Comparison of ENCODE assay signal across 13 cellular contexts in the genomic region with DNA sequence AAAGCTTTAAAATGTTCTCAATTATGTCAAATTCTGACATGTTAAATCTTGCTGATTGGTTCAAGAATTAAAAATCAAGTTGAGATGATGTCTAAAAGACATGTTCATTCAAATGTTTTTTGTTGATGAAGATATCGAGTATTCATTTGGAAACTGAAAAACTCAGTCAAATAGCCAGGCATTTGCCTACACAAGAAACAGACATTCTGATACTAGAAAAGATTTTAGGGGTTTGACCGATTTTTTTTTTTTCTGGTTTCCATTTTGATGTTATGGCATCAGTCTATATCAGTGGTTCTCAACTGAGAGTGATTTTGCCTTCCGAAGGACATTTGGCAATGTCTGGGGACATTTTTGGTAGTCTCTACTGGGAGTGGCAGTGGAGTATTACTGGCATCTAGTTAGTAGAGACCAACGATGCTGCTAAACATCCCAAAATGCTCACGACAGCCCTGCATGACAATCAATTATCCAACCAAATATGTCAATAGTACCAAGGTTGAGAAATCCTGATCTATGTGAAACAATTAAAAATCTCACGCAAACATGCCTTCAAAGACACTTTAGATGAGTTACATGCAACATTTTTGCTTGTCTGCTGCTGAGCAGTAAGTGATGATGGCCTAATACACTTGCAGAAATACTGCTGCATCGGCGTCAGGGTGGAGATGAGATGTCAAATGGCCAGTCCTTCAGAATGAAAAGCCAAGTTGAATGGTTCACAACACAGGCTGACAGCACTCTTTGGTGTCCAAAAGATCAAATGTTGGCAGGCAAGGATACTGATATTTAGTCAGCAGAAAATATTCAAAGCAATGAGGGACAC. TPM values are rescaled to one million over a fixed set of nuclear protein-coding genes. Genes with fewer than 3 reads are reported as not detected.
DNase-seq lines count a peak whose midpoint lies in the region; ATAC-seq, FAIRE-seq and TF ChIP-seq lines count a peak whose summit lies in the region.
"Had no signal": no experiment of that assay in that cellular context is flagged by ENCODE, and none has a peak within 500 bp of the region (broad histone marks: within the 10 kb centered on the region; RNA-seq: fewer than 3 reads in every experiment).

No MANE protein-coding gene starts in this region.

- H3K27me3 Mint-ChIP-seq in activated T-helper 17 cell treated with anti-CD3 and anti-CD28 coated beads, Interleukin-2, amount 50 U/mL, for 72 hours: peaks cover 4% of the 10 kb centered on the region

- CTCF ChIA-PET in RWPE1 (lab: Yijun Ruan, JAX): interaction anchor here (0.6 kb wide), 1 partner anchor 1517 kb away, joined by 3 read pairs; no protein-coding TSS in a partner anchor

- no peaks in the 10 kb centered on the region for H3K36me3 Mint-ChIP-seq in activated T-helper 17 cell treated with anti-CD3 and anti-CD28 coated beads, Interleukin-2, amount 50 U/mL, for 72 hours (ENCODE audit: low read depth)

- peak; percentile 39 for ATAC-seq in GM18508 (IDR thresholded peaks at IDR 0.05; ENCODE audit: insufficient read depth, unreplicated experiment)
- peak; percentile 43 for ATAC-seq in GM19467 (IDR thresholded peaks at IDR 0.05; ENCODE audit: unreplicated experiment)
- ATAC-seq in HG03045 (IDR thresholded peaks at IDR 0.05; ENCODE audit: unreplicated experiment): peak; percentile 59
- peak; percentile 73 for ATAC-seq in activated T-helper 17 cell treated with anti-CD3 and anti-CD28 coated beads, Interleukin-2, amount 50 U/mL, for 72 hours (replicated peaks)

- H3K27ac Mint-ChIP-seq in activated T-helper 17 cell treated with anti-CD3 and anti-CD28 coated beads, Interleukin-2, amount 50 U/mL, for 72 hours: peak overlapping the region; percentile 90

- H3K9me3 Mint-ChIP-seq in activated T-helper 17 cell treated with anti-CD3 and anti-CD28 coated beads, Interleukin-2, amount 50 U/mL, for 72 hours: no peaks in the 10 kb centered on the region

- peaks cover 9% of the 10 kb centered on the region for H3K4me1 Mint-ChIP-seq in activated T-helper 17 cell treated with anti-CD3 and anti-CD28 coated beads, Interleukin-2, amount 50 U/mL, for 72 hours

- FAIRE-seq in urothelium cell line (lab: Jason Lieb, UNC): no peak

- DNase-seq in NCI-H2227 treated with DMSO at 0.1 percent for 48 hours (lab: John Stamatoyannopoulos, UW) (no peak), urothelium cell line (ENCODE audit: low spot score) (no peak), NCI-H1048 (lab: John Stamatoyannopoulos, UW) (no peak), RWPE1 (ENCODE audit: low spot score) (no peak)
- DNase-seq: colonic mucosa, DMS 273 treated with DMSO at 0.1 percent for 48 hours, NCI-H187 treated with DMSO at 0.1 percent for 48 hours had no signal

- no peak overlapping the region for H3K27ac ChIP-seq in RWPE1
- H3K27ac ChIP-seq: colonic mucosa, HL-60, SK-N-MC had no signal

- peak overlapping the region; percentile 63 for H3K4me3 Mint-ChIP-seq in activated T-helper 17 cell treated with anti-CD3 and anti-CD28 coated beads, Interleukin-2, amount 50 U/mL, for 72 hours

- TF ChIP-seq CTCF in RWPE1 (conservative IDR thresholded peaks at IDR 0.05; ENCODE audit: low read depth): no peak

- POLR2A ChIA-PET in RWPE1 (lab: Yijun Ruan, JAX; ENCODE audit: low non-redundant PET): no interaction called here

RNA-seq across cellular contexts. Expression of a gene that starts 12.5 kb away (rescaled TPM):
- total RNA-seq in activated T-helper 17 cell treated with anti-CD3 and anti-CD28 coated beads, Interleukin-2, amount 50 U/mL, for 72 hours: 1 to 10 TPM; 2.3 to 5.7 TPM
